In the genomic region with DNA sequence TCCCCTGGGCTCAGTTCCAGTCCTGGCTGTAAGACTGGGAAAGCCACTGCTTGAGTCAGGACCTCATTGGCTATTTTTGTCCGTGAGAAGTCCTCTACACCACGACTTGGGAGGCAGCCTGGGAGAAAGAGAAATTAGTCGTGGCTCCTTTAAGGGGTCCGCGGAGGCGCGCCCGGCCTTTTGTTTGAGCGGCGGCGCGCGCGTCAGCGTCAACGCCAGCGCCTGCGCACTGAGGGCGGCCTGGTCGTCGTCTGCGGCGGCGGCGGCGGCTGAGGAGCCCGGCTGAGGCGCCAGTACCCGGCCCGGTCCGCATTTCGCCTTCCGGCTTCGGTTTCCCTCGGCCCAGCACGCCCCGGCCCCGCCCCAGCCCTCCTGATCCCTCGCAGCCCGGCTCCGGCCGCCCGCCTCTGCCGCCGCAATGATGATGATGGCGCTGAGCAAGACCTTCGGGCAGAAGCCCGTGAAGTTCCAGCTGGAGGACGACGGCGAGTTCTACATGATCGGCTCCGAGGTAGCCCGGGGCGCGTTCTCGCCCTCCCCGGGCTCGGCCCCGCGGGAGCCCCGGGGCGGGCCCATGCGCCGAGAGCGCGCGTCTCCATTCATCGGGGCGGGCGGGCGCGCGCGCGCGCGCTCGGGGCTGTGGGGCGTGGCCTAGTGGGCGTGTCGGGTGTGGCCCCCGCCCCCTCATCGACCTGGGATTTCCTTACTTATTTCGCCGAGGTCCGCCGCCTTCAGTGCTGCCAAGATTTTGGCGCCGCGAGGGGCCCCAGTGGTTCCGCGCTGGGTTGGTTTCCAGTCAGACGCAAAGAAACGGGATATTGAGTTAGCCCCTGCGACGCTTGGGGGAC, we compare ENCODE assay signal across 8 cellular contexts. TPM values are rescaled to one million over a fixed set of nuclear protein-coding genes. Genes with fewer than 3 reads are reported as not detected.
DNase-seq lines count a peak whose midpoint lies in the region; ATAC-seq, FAIRE-seq and TF ChIP-seq lines count a peak whose summit lies in the region.

A gene (plus strand): TSS at position 215 of the 848 bp plus-strand sequence. CDS start 204 bp downstream, at position 419.

- H2AFZ ChIP-seq in OCI-LY1 (ENCODE audit: low read length) = no peak within 1 kb of the TSS

- H3K4me3 ChIP-seq in CD8-positive, alpha-beta T cell (ENCODE audit: low read depth, low read length) = peak within 1 kb of the TSS; percentile 74
- peak within 1 kb of the TSS; percentile 73 for H3K4me3 ChIP-seq in OCI-LY1 (ENCODE audit: low read depth, low read length, poor library complexity, severe bottlenecking)
- H3K4me3 ChIP-seq in epithelial cell of esophagus (ENCODE audit: low read length) = peak within 1 kb of the TSS; percentile 84
- H3K4me3 ChIP-seq in mucosa of descending colon = peak within 1 kb of the TSS; percentile 86

- peak within 1 kb of the TSS; percentile 87 for H3K27ac ChIP-seq in CD8-positive, alpha-beta T cell (ENCODE audit: low read depth, low read length)
- H3K27ac ChIP-seq in OCI-LY1 (ENCODE audit: low read depth, low read length, poor library complexity, severe bottlenecking) = peak within 1 kb of the TSS; percentile 81

- POLR2A ChIA-PET in CD8-positive, alpha-beta T cell (lab: Charles Lee) = interaction anchor here (0.5 to 1.7 kb wide), 7 partner anchors 14 to 224 kb away, joined by 3 to 5 read pairs (median 4); a partner anchor contains a TSS

- CTCF ChIA-PET in CD8-positive, alpha-beta T cell (lab: Charles Lee) = interaction anchor here (1.3 to 1.5 kb wide), 2 partner anchors 16 to 18 kb away, joined by 3 to 5 read pairs; no protein-coding TSS in a partner anchor

- peaks cover 37% of the 10 kb centered on the region for H3K4me1 ChIP-seq in CD8-positive, alpha-beta T cell (ENCODE audit: insufficient read depth, low read length)
- peaks cover 34% of the 10 kb centered on the region for H3K4me1 ChIP-seq in OCI-LY1 (ENCODE audit: insufficient read depth, low read length, severe bottlenecking)
- peaks cover 30% of the 10 kb centered on the region for H3K4me1 ChIP-seq in mucosa of descending colon (ENCODE audit: low read depth)

- peak within 1 kb of the TSS; percentile 89 for H3K4me3 Mint-ChIP-seq in CD8-positive, alpha-beta T cell

- H3K4me2 ChIP-seq in OCI-LY1 (ENCODE audit: low read length) = peak within 1 kb of the TSS; percentile 83

- H3K27ac Mint-ChIP-seq in CD8-positive, alpha-beta T cell = peak within 1 kb of the TSS; percentile 93

- no peaks in the 10 kb centered on the region for H4K20me1 ChIP-seq in OCI-LY1 (ENCODE audit: insufficient read depth, low read length)

- peak within 1 kb of the TSS; percentile 90 for H3K9ac ChIP-seq in OCI-LY1 (ENCODE audit: low read length)

- H3K4me1 Mint-ChIP-seq in CD8-positive, alpha-beta T cell (ENCODE audit: low read depth) = peaks cover 47% of the 10 kb centered on the region

- H3K9me2 ChIP-seq in OCI-LY1 (ENCODE audit: low read depth, low read length) = no peaks in the 10 kb centered on the region

- FAIRE-seq in HTR-8/SVneo (lab: Jason Lieb, UNC) = no peak

- ATAC-seq in CD8-positive, alpha-beta T cell = peak; percentile 86
- ATAC-seq in GM19467 (IDR thresholded peaks at IDR 0.05; ENCODE audit: unreplicated experiment) (peak; percentile 58), mucosa of descending colon (peak; percentile 98)

- H3K36me3 Mint-ChIP-seq in CD8-positive, alpha-beta T cell = peaks cover 10% of the 10 kb centered on the region

- no peaks in the 10 kb centered on the region for H3K9me3 ChIP-seq in CD8-positive, alpha-beta T cell (ENCODE audit: low read length)
- no peaks in the 10 kb centered on the region for H3K9me3 ChIP-seq in OCI-LY1 (ENCODE audit: low read length)
- no peaks in the 10 kb centered on the region for H3K9me3 ChIP-seq in mucosa of descending colon

- H3K79me2 ChIP-seq in OCI-LY1 (ENCODE audit: insufficient read depth, low read length) = peaks cover 45% of the 10 kb centered on the region

- no peaks in the 10 kb centered on the region for H3K27me3 Mint-ChIP-seq in CD8-positive, alpha-beta T cell (ENCODE audit: low read depth)

- H3K36me3 ChIP-seq in CD8-positive, alpha-beta T cell (ENCODE audit: insufficient read depth, low read length) = peaks cover 5% of the 10 kb centered on the region
- H3K36me3 ChIP-seq in OCI-LY1 (ENCODE audit: insufficient read depth, low read length) (peaks cover 8% of the 10 kb centered on the region), mucosa of descending colon (ENCODE audit: low read depth) (no peaks in the 10 kb centered on the region)

- no peaks in the 10 kb centered on the region for H3K9me3 Mint-ChIP-seq in CD8-positive, alpha-beta T cell

- H3K27me3 ChIP-seq in CD8-positive, alpha-beta T cell (ENCODE audit: insufficient read depth, low read length) = no peaks in the 10 kb centered on the region
- no peaks in the 10 kb centered on the region for H3K27me3 ChIP-seq in OCI-LY1 (ENCODE audit: insufficient read depth, low read length)

- H3F3A ChIP-seq in OCI-LY1 (ENCODE audit: insufficient read depth, low read length) = no peaks in the 10 kb centered on the region

- TF ChIP-seq CTCF in CD8-positive, alpha-beta T cell (IDR thresholded peaks at IDR 0.05) = no peak
- TF ChIP-seq CTCF in OCI-LY1 (IDR thresholded peaks at IDR 0.05; ENCODE audit: low read length) (no peak), epithelial cell of esophagus (IDR thresholded peaks at IDR 0.05; ENCODE audit: insufficient read depth, low read depth, low read length, missing control alignments) (no peak), mucosa of descending colon (IDR thresholded peaks at IDR 0.05) (no peak)

- intact Hi-C loops in CD8-positive, alpha-beta T cell (cut with DNase I, micrococcal nuclease) = loop anchor here (1.0 to 10.0 kb wide), 16 partner anchors 15 to 768 kb away; a partner anchor contains a TSS
- intact Hi-C loops in mucosa of descending colon (cut with DNase I, micrococcal nuclease) = no loop called here

- DNase-seq in CD8-positive, alpha-beta T cell = peak; percentile 79 to 92 (median 90)
- DNase-seq in HTR-8/SVneo (ENCODE audit: insufficient read length, low spot score) (peak; percentile 78), activated T-cell treated with anti-CD3 and anti-CD28 coated beads for 1 hour (ENCODE audit: low read depth) (peak; percentile 93), epithelial cell of esophagus (ENCODE audit: low read depth) (peak; percentile 89), mucosa of descending colon (peak; percentile 91 to 95 (median 94))
- DNase-seq in stimulated activated CD8-positive, alpha-beta memory T cell treated with anti-CD3 and anti-CD28 coated beads, Interleukin-2, amount 100 ng/mL, for 48 hours (ENCODE audit: low read depth in 2 of 2) = peak; percentile 83 to 85

RNA-seq across cellular contexts. Expression of the gene that starts here (rescaled TPM):
- 10 to 100 TPM; 47.1 to 51.7 TPM for total RNA-seq in CD8-positive, alpha-beta T cell
- total RNA-seq in mucosa of descending colon = 10 to 100 TPM; 60.1 to 85.1 (median 69.3) TPM

Comparison
In these comparisons a context has a peak if more than half of its experiments do, and no peak if none do; other contexts are left out.
1. Peak in every context shown above with its lines: DNase-seq, ATAC-seq, H3K4me3 ChIP-seq and H3K27ac ChIP-seq.
2. intact Hi-C loops: an anchor here in CD8-positive, alpha-beta T cell (1.0 to 10.0 kb wide); none called in mucosa of descending colon.